Comparison of ENCODE assay signal across 17 cellular contexts in the genomic region with DNA sequence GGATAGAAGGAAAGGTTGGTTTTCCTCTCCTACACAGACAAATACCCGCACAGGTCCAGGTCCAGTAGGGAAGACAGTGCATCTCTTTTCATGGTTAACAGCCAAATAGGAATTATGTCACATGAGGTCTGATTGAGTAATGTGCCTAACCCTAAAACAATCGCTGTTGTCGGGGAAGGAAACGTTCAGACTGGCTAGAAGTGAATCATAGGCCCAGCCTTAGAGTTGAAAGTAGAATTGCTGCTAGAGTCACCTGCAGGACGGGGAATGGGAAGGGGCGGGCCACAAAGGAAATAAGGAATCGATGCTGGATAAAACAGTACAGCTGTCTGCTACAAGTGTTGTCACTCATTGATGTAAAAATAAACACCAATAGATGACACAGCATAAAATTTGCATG.
"Had no signal": no experiment of that assay in that cellular context is flagged by ENCODE, and none has a peak within 500 bp of the region (broad histone marks: within the 10 kb centered on the region; RNA-seq: fewer than 3 reads in every experiment).

No MANE protein-coding gene starts in this region.

- H3K27ac ChIP-seq: body of pancreas, gastroesophageal sphincter, heart left ventricle, left ventricle myocardium inferior, prostate gland, right atrium auricular region, tibial nerve, vagina had no signal

- H3K4me3 ChIP-seq: body of pancreas, gastroesophageal sphincter, heart left ventricle, left ventricle myocardium inferior, prostate gland, right atrium auricular region, tibial nerve, vagina had no signal

- H3K9me3 ChIP-seq: body of pancreas, gastroesophageal sphincter, heart left ventricle, left ventricle myocardium inferior, prostate gland, right atrium auricular region, tibial nerve, vagina had no signal

- H3K27me3 ChIP-seq: body of pancreas, gastroesophageal sphincter, heart left ventricle, right atrium auricular region, vagina had no signal

- DNase-seq: activated CD4-positive, alpha-beta memory T cell treated with anti-CD3 and anti-CD28 coated beads, Interleukin-2, amount 10 ng/mL, durations not matched to agents 7 days and 5 days; activated CD4-positive, alpha-beta T cell treated with anti-CD3 and anti-CD28 coated beads for 48 hours; activated CD4-positive, CD25-positive, alpha-beta regulatory T cell; activated naive CD4-positive, alpha-beta T cell treated with Interleukin-2 at 50 U/mL for 16 hours; activated naive CD8-positive, alpha-beta T cell treated with anti-CD3 and anti-CD28 coated beads, Interleukin-2, amount 10 ng/mL, durations not matched to agents 7 days and 5 days; activated T-cell treated with anti-CD3 and anti-CD28 coated beads, Interleukin-2, amount 50 U/mL, for 1 hour; body of pancreas; central memory CD4-positive, alpha-beta T cell; heart left ventricle; left ventricle myocardium inferior; naive B cell had no signal

- H3K4me1 ChIP-seq: gastroesophageal sphincter, left ventricle myocardium inferior, prostate gland, right atrium auricular region, vagina had no signal

- ATAC-seq: activated T-helper 17 cell treated with anti-CD3 and anti-CD28 coated beads, Interleukin-2, amount 50 U/mL, for 72 hours; body of pancreas; gastroesophageal sphincter; heart left ventricle had no signal

- H3K36me3 ChIP-seq: gastroesophageal sphincter, heart left ventricle, left ventricle myocardium inferior, prostate gland, right atrium auricular region, tibial nerve, vagina had no signal
